ENCODE assay signal across 13 cellular contexts in the genomic region with DNA sequence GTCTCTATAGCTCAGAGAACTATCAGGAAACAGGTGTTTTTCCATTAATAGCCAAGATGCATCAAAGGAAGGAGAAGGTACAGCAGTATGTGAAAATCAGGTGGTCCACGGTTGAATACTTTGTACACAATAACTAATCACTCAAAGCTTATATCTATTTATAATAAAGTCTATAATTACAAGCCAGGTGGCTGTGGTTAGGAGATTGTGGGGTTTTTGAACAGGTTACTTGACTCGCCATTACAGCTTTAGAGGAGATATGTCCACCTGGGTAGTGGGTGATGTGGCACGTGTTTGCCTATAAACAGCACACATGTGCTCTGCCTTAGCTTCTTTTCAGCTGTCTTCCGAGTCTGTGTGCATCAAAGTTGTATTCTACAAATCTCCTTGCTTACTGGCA.
DNase-seq lines count a peak whose midpoint lies in the region; ATAC-seq lines count a peak whose summit lies in the region.
"Had no signal": no experiment of that assay in that cellular context is flagged by ENCODE, and none has a peak within 500 bp of the region (broad histone marks: within the 10 kb centered on the region; RNA-seq: fewer than 3 reads in every experiment).

No MANE protein-coding gene starts in this region.

- H3K4me3 Mint-ChIP-seq in activated naive CD8-positive, alpha-beta T cell treated with anti-CD3 and anti-CD28 coated beads, Interleukin-2, amount 50 U/mL, for 24 hours = no peak overlapping the region

- peaks cover 22% of the 10 kb centered on the region for H3K4me1 Mint-ChIP-seq in activated naive CD8-positive, alpha-beta T cell treated with anti-CD3 and anti-CD28 coated beads, Interleukin-2, amount 50 U/mL, for 24 hours

- ATAC-seq in GM21723 (IDR thresholded peaks at IDR 0.05; ENCODE audit: unreplicated experiment) = peak; percentile 64
- peak; percentile 67 for ATAC-seq in HG03354 (IDR thresholded peaks at IDR 0.05; ENCODE audit: poor library complexity, severe bottlenecking, unreplicated experiment)
- no peak for ATAC-seq in activated naive CD8-positive, alpha-beta T cell treated with anti-CD3 and anti-CD28 coated beads, Interleukin-2, amount 50 U/mL, for 24 hours
- ATAC-seq: left cardiac atrium had no signal

- H3K9me3 Mint-ChIP-seq in activated naive CD8-positive, alpha-beta T cell treated with anti-CD3 and anti-CD28 coated beads, Interleukin-2, amount 50 U/mL, for 24 hours = peaks cover 4% of the 10 kb centered on the region

- intact Hi-C loops in posterior cingulate gyrus (cut with DNase I) = no loop called here

- peaks cover 1% of the 10 kb centered on the region for H3K36me3 Mint-ChIP-seq in activated naive CD8-positive, alpha-beta T cell treated with anti-CD3 and anti-CD28 coated beads, Interleukin-2, amount 50 U/mL, for 24 hours (ENCODE audit: low read depth)

- DNase-seq in DMS53 (lab: John Stamatoyannopoulos, UW) (peak; percentile 2), DMS53 treated with DMSO at 0.1 percent for 48 hours (lab: John Stamatoyannopoulos, UW; ENCODE audit: unreplicated experiment) (no peak), NCI-H510A treated with DMSO at 0.1 percent for 48 hours (lab: John Stamatoyannopoulos, UW) (no peak), posterior cingulate gyrus (no peak), NCI-H2081 treated with DMSO at 0.1 percent for 48 hours (lab: John Stamatoyannopoulos, UW) (no peak)
- DNase-seq in activated naive CD8-positive, alpha-beta T cell treated with anti-CD3 and anti-CD28 coated beads, Interleukin-2, amount 50 U/mL, for 24 hours = peak; percentile 5
- DNase-seq: activated CD8-positive, alpha-beta memory T cell treated with anti-CD3 and anti-CD28 coated beads, Interleukin-2, amount 50 U/mL, for 48 hours; brain microvascular endothelial cell; left cardiac atrium; nucleus accumbens; stimulated activated CD4-positive, alpha-beta T cell treated with anti-CD3 and anti-CD28 coated beads, Interleukin-4, amount 100 ng/mL, for 4 hours had no signal

- no peak overlapping the region for H3K27ac Mint-ChIP-seq in activated naive CD8-positive, alpha-beta T cell treated with anti-CD3 and anti-CD28 coated beads, Interleukin-2, amount 50 U/mL, for 24 hours

- H3K27me3 Mint-ChIP-seq in activated naive CD8-positive, alpha-beta T cell treated with anti-CD3 and anti-CD28 coated beads, Interleukin-2, amount 50 U/mL, for 24 hours = peaks cover 18% of the 10 kb centered on the region

Comparison
In these comparisons a context has a peak if more than half of its experiments do, and no peak if none do; other contexts are left out.
1. DNase-seq: peak in DMS53 (single experiment) and activated naive CD8-positive, alpha-beta T cell treated with anti-CD3 and anti-CD28 coated beads, Interleukin-2, amount 50 U/mL, for 24 hours (single experiment); none in DMS53 treated with DMSO at 0.1 percent for 48 hours (single experiment), NCI-H510A treated with DMSO at 0.1 percent for 48 hours (single experiment), posterior cingulate gyrus (0 of 10) and NCI-H2081 treated with DMSO at 0.1 percent for 48 hours (single experiment).